ENCODE assay signal across 9 cellular contexts in the genomic region with DNA sequence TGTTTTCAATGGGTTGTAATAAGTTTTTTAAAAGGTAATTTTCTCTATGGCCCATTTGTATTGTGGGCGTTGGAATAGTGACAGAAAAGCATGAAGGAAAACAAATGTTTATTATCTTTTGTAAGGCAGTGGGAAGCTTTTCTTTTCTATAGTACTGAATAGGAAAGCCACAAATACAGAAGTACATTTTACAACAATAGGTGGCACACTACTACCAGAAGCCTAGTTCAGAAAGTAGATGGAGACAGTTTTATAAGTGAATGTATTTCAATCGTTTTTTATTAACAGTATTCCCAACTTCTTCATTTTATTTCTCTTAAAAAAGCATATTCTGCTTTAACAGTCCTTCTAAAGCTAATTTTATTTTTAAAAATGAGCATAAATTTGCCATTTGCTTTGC.
DNase-seq lines count a peak whose midpoint lies in the region; ATAC-seq and TF ChIP-seq lines count a peak whose summit lies in the region.
"Had no signal": no experiment of that assay in that cellular context is flagged by ENCODE, and none has a peak within 500 bp of the region (broad histone marks: within the 10 kb centered on the region; RNA-seq: fewer than 3 reads in every experiment).

No MANE protein-coding gene starts in this region.

- H3K27me3 Mint-ChIP-seq in progenitor cell of endocrine pancreas: no peaks in the 10 kb centered on the region
- peaks cover 3% of the 10 kb centered on the region for H3K27me3 Mint-ChIP-seq in activated T-helper 2 cell treated with anti-CD3 and anti-CD28 coated beads, Interferon-gamma antibody, Interleukin-2, Interleukin-4, amounts not matched to agents 10 μg/mL and 5 μg/mL and 100 μg/mL, durations not matched to agents 14 hours and 24 hours and 36 hours (ENCODE audit: low read depth)

- H3K4me3 ChIP-seq in epithelial cell of esophagus (ENCODE audit: low read length): no peak overlapping the region
- H3K4me3 ChIP-seq in effector memory CD4-positive, alpha-beta T cell (ENCODE audit: insufficient read depth, low read depth, low read length, poor library complexity, severe bottlenecking): no peak overlapping the region
- H3K4me3 ChIP-seq: GM23338 had no signal

- TF ChIP-seq CTCF in epithelial cell of esophagus (IDR thresholded peaks at IDR 0.05; ENCODE audit: insufficient read depth, low read depth, low read length, missing control alignments) (peak; percentile 50), progenitor cell of endocrine pancreas (IDR thresholded peaks at IDR 0.05; ENCODE audit: unreplicated experiment) (peak; percentile 35)

- no peak overlapping the region for H3K27ac Mint-ChIP-seq in progenitor cell of endocrine pancreas
- H3K27ac Mint-ChIP-seq in activated T-helper 2 cell treated with anti-CD3 and anti-CD28 coated beads, Interferon-gamma antibody, Interleukin-2, Interleukin-4, amounts not matched to agents 10 μg/mL and 5 μg/mL and 100 μg/mL, durations not matched to agents 14 hours and 24 hours and 36 hours: no peak overlapping the region
- H3K27ac Mint-ChIP-seq: GM23338 had no signal

- peak; percentile 65 for ATAC-seq in GM18861 (IDR thresholded peaks at IDR 0.05; ENCODE audit: unreplicated experiment)
- ATAC-seq: GM23338 had no signal

- intact Hi-C loops in activated T-helper 2 cell treated with anti-CD3 and anti-CD28 coated beads, Interferon-gamma antibody, Interleukin-2, Interleukin-4, amounts not matched to agents 10 μg/mL and 5 μg/mL and 100 μg/mL, durations not matched to agents 14 hours and 24 hours and 36 hours (cut with micrococcal nuclease): loop anchor here (10.0 kb wide), 1 partner anchor 327 kb away; no protein-coding TSS in a partner anchor

- H3K36me3 ChIP-seq in effector memory CD4-positive, alpha-beta T cell (ENCODE audit: control insufficient read depth, insufficient read depth, low read length): no peaks in the 10 kb centered on the region

- H3K4me1 Mint-ChIP-seq in progenitor cell of endocrine pancreas (ENCODE audit: low read depth): peaks cover 10% of the 10 kb centered on the region
- no peaks in the 10 kb centered on the region for H3K4me1 Mint-ChIP-seq in activated T-helper 2 cell treated with anti-CD3 and anti-CD28 coated beads, Interferon-gamma antibody, Interleukin-2, Interleukin-4, amounts not matched to agents 10 μg/mL and 5 μg/mL and 100 μg/mL, durations not matched to agents 14 hours and 24 hours and 36 hours (ENCODE audit: low read depth)

- no peaks in the 10 kb centered on the region for H3K36me3 Mint-ChIP-seq in progenitor cell of endocrine pancreas (ENCODE audit: insufficient read depth)
- H3K36me3 Mint-ChIP-seq in activated T-helper 2 cell treated with anti-CD3 and anti-CD28 coated beads, Interferon-gamma antibody, Interleukin-2, Interleukin-4, amounts not matched to agents 10 μg/mL and 5 μg/mL and 100 μg/mL, durations not matched to agents 14 hours and 24 hours and 36 hours (ENCODE audit: low read depth): no peaks in the 10 kb centered on the region

- H3K9me3 ChIP-seq in effector memory CD4-positive, alpha-beta T cell (ENCODE audit: control insufficient read depth, low read length): no peaks in the 10 kb centered on the region

- peaks cover 2% of the 10 kb centered on the region for H3K9me3 Mint-ChIP-seq in progenitor cell of endocrine pancreas (ENCODE audit: low read depth)
- H3K9me3 Mint-ChIP-seq in activated T-helper 2 cell treated with anti-CD3 and anti-CD28 coated beads, Interferon-gamma antibody, Interleukin-2, Interleukin-4, amounts not matched to agents 10 μg/mL and 5 μg/mL and 100 μg/mL, durations not matched to agents 14 hours and 24 hours and 36 hours: no peaks in the 10 kb centered on the region

- peak; percentile 44 for DNase-seq in NCI-H345 treated with DMSO at 0.1 percent for 48 hours (lab: John Stamatoyannopoulos, UW; ENCODE audit: unreplicated experiment)
- peak; percentile 41 for DNase-seq in epithelial cell of esophagus (ENCODE audit: low read depth)
- no peak for DNase-seq in progenitor cell of endocrine pancreas (ENCODE audit: low spot score, unreplicated experiment)
- DNase-seq in ecto neural progenitor cell (ENCODE audit: low spot score): no peak
- no peak for DNase-seq in effector memory CD4-positive, alpha-beta T cell
- DNase-seq in activated CD4-positive, alpha-beta T cell treated with anti-CD3 and anti-CD28 coated beads for 1 hour: no peak
- DNase-seq in activated T-helper 2 cell treated with anti-CD3 and anti-CD28 coated beads, Interferon-gamma antibody, Interleukin-2, Interleukin-4, amounts not matched to agents 10 μg/mL and 5 μg/mL and 100 μg/mL, durations not matched to agents 14 hours and 24 hours and 36 hours (ENCODE audit: low spot score): no peak

- H3K4me3 Mint-ChIP-seq in progenitor cell of endocrine pancreas (ENCODE audit: low read depth): no peak overlapping the region
- no peak overlapping the region for H3K4me3 Mint-ChIP-seq in activated T-helper 2 cell treated with anti-CD3 and anti-CD28 coated beads, Interferon-gamma antibody, Interleukin-2, Interleukin-4, amounts not matched to agents 10 μg/mL and 5 μg/mL and 100 μg/mL, durations not matched to agents 14 hours and 24 hours and 36 hours (ENCODE audit: low read depth)
- H3K4me3 Mint-ChIP-seq: GM23338 had no signal

- H3K4me1 ChIP-seq in effector memory CD4-positive, alpha-beta T cell (ENCODE audit: control insufficient read depth, insufficient read depth, low read length, poor library complexity, severe bottlenecking): no peaks in the 10 kb centered on the region

- H3K27ac ChIP-seq in effector memory CD4-positive, alpha-beta T cell (ENCODE audit: insufficient read depth, low read length, poor library complexity, severe bottlenecking): no peak overlapping the region

- H3K27me3 ChIP-seq in effector memory CD4-positive, alpha-beta T cell (replicated peaks; ENCODE audit: control insufficient read depth, insufficient read depth, low read length, poor library complexity, severe bottlenecking): no peaks in the 10 kb centered on the region

Comparison
In these comparisons a context has a peak if more than half of its experiments do, and no peak if none do; other contexts are left out.
1. DNase-seq: peak in NCI-H345 treated with DMSO at 0.1 percent for 48 hours (single experiment) and epithelial cell of esophagus (single experiment); none in progenitor cell of endocrine pancreas (single experiment), ecto neural progenitor cell (single experiment), effector memory CD4-positive, alpha-beta T cell (0 of 3), activated CD4-positive, alpha-beta T cell treated with anti-CD3 and anti-CD28 coated beads for 1 hour (single experiment) and activated T-helper 2 cell treated with anti-CD3 and anti-CD28 coated beads, Interferon-gamma antibody, Interleukin-2, Interleukin-4, amounts not matched to agents 10 μg/mL and 5 μg/mL and 100 μg/mL, durations not matched to agents 14 hours and 24 hours and 36 hours (single experiment).